Comparison of ENCODE assay signal across 8 cellular contexts in genomic region chr11:14907411-14908213, GRCh38. TPM values are rescaled to one million over a fixed set of nuclear protein-coding genes. Genes with fewer than 3 reads are reported as not detected.
A peak's percentile ranks its signal among the peaks of the same experiment; 100 is the strongest.
DNase-seq lines count a peak whose midpoint lies in the region; ATAC-seq, FAIRE-seq and TF ChIP-seq lines count a peak whose summit lies in the region.

No MANE protein-coding gene starts in this region.

- peak overlapping the region; percentile 90 for H3K4me2 ChIP-seq in HepG2 (ENCODE audit: low read depth, low read length)

- no peak for TF ChIP-seq POLR2A in HepG2 (IDR thresholded peaks at IDR 0.05; ENCODE audit: insufficient read depth in 1 of 2, low read depth in 2 of 2, low read length in 2 of 2)

- TF ChIP-seq EP300 in HepG2 (IDR thresholded peaks at IDR 0.05; ENCODE audit: low read depth in 2 of 2, low read length in 2 of 2) (no peak), HepG2 (CRISPR knock-in tag; IDR thresholded peaks at IDR 0.05; ENCODE audit: borderline replicate concordance) (no peak)

- in situ Hi-C loops in T47D (cut with HindIII; ENCODE audit: low pct_unique_long_range_greater_than_20kb, low sequenced_read_pairs), result no loop called here
- in situ Hi-C loops in HepG2 (cut with HindIII; ENCODE audit: extremely low pct_ligation_motif_present, low pct_unique_long_range_greater_than_20kb), result loop anchor here (5.0 kb wide), 2 partner anchors 120 to 370 kb away; no protein-coding TSS in a partner anchor

- no peak for FAIRE-seq in HepG2 (lab: Jason Lieb, UNC)

- BruUV-seq in HepG2 (replicated peaks; lab: Mats Ljungman, UMichigan), result no TSS peak

- DNase-seq in NCI-H82 (lab: John Stamatoyannopoulos, UW) (peak; percentile 75), NCI-H82 treated with DMSO at 0.1 percent for 48 hours (lab: John Stamatoyannopoulos, UW; ENCODE audit: unreplicated experiment) (no peak), NCI-H2029 treated with DMSO at 0.1 percent for 48 hours (lab: John Stamatoyannopoulos, UW) (peak; percentile 50), T47D (ENCODE audit: low read depth in 1 of 2, low spot score in 1 of 2) (peak; percentile 30 to 71), HepG2 (ENCODE audit: low spot score) (peak; percentile 71)
- peak; percentile 70 to 86 (median 82) for DNase-seq in stimulated activated CD4-positive, alpha-beta T cell treated with anti-CD3 and anti-CD28 coated beads, TNF-alpha, amount 100 ng/mL, for 48 hours (ENCODE audit: low read depth in 3 of 3)

- WGBS in HepG2 (ENCODE audit: low lambda C conversion rate), result 0% methylated on average over 5 of the region's 13 CpGs

- no peaks in the 10 kb centered on the region for H3K9me3 ChIP-seq in HepG2 (ENCODE audit: low read length)

- no peaks in the 10 kb centered on the region for H4K20me1 ChIP-seq in HepG2 (ENCODE audit: insufficient read depth, low read length)

- CTCF ChIA-PET in HepG2 (lab: Yijun Ruan, JAX; ENCODE audit: low intra/inter-chr PET ratio, low total read pairs), result interaction anchor here (1.2 to 2.9 kb wide), 4 partner anchors 98 to 371 kb away, joined by 3 to 22 read pairs (median 8); no protein-coding TSS in a partner anchor

- peaks cover 23% of the 10 kb centered on the region for H3K4me1 ChIP-seq in HepG2 (ENCODE audit: insufficient read depth, low read length)

- peak overlapping the region; percentile 11; the same call in 1 of the 2 replicates for H3K9ac ChIP-seq in HepG2 (ENCODE audit: insufficient read depth, low read depth, low read length)

- no peaks in the 10 kb centered on the region for H3K27me3 ChIP-seq in HepG2 (ENCODE audit: control insufficient read depth in 1 of 2, insufficient read depth in 2 of 2, low read length in 2 of 2)

- POLR2A ChIA-PET in HepG2 (lab: Yijun Ruan, JAX), result interaction anchor here (0.9 to 2.7 kb wide), 5 partner anchors 13 to 407 kb away, joined by 3 to 9 read pairs (median 5); partner anchors contain the start of genes CYP2R1 and PDE3B

- H2AFZ ChIP-seq in HepG2 (ENCODE audit: low read length), result peak overlapping the region; percentile 60

- ATAC-seq in HG02884 (IDR thresholded peaks at IDR 0.05; ENCODE audit: unreplicated experiment) (peak; percentile 42), HepG2 (peak; percentile 96)

- H3K36me3 ChIP-seq in HepG2 (replicated peaks in 1 of 2; ENCODE audit: control insufficient read depth in 1 of 2, insufficient read depth in 2 of 2, low read length in 2 of 2), result no peaks in the 10 kb centered on the region

- intact Hi-C loops in HepG2 (cut with micrococcal nuclease; ENCODE audit: unreplicated experiment), result loop anchor here (1.0 to 2.0 kb wide), 7 partner anchors 99 to 370 kb away; no protein-coding TSS in a partner anchor

- peak; percentile 55; the same call in 1 of the 2 replicates for TF ChIP-seq RAD21 in HepG2 (CRISPR knock-in tag; IDR thresholded peaks at IDR 0.05)

- no peaks in the 10 kb centered on the region for H3K79me2 ChIP-seq in HepG2 (ENCODE audit: insufficient read depth, low read length)

- peak; percentile 40 for TF ChIP-seq CTCF in WI38 (IDR thresholded peaks at IDR 0.05; ENCODE audit: low read depth, low read length)
- TF ChIP-seq CTCF in HepG2 (CRISPR knock-in tag; IDR thresholded peaks at IDR 0.05), result peak; percentile 94

- H3K27ac ChIP-seq in HepG2 (ENCODE audit: extremely low read length, insufficient read depth, low read length), result no peak overlapping the region

- H3K4me3 ChIP-seq in WI38 (ENCODE audit: low read depth, low read length) (no peak overlapping the region), HepG2 (replicated peaks in 1 of 3; ENCODE audit: insufficient read depth in 1 of 3, low read depth in 2 of 3, low read length in 3 of 3) (peak overlapping the region; percentile 39 to 71 (median 54))

TF ChIP-seq in HepG2, 621 proteins besides CTCF, POLR2A, EP300 and RAD21 (continues in another document):
- peak; percentile 74 for TF ChIP-seq STAG1 (CRISPR knock-in tag; IDR thresholded peaks at IDR 0.05)
- no peak for TF ChIP-seq ELF1 (CRISPR knock-in tag; IDR thresholded peaks at IDR 0.05)
- TF ChIP-seq MXD4 (CRISPR knock-in tag; IDR thresholded peaks at IDR 0.05), result peak; percentile 33; the same call in 1 of the 2 replicates
- peak; percentile 38 for TF ChIP-seq ARID4A (CRISPR knock-in tag; IDR thresholded peaks at IDR 0.05; ENCODE audit: borderline replicate concordance)
- TF ChIP-seq NRL (CRISPR knock-in tag; IDR thresholded peaks at IDR 0.05; ENCODE audit: borderline replicate concordance), result peak; percentile 44; the same call in 1 of the 2 replicates
- peak; percentile 39; the same call in 1 of the 2 replicates for TF ChIP-seq HNF4A (CRISPR knock-in tag; IDR thresholded peaks at IDR 0.05)
- TF ChIP-seq KDM2A (CRISPR knock-in tag; IDR thresholded peaks at IDR 0.05; ENCODE audit: borderline replicate concordance, low read depth), result peak; percentile 50; the same call in 1 of the 2 replicates
- peak; percentile 90 for TF ChIP-seq ZNF501 (CRISPR knock-in tag; IDR thresholded peaks at IDR 0.05)
- TF ChIP-seq ZNF770 (CRISPR knock-in tag; IDR thresholded peaks at IDR 0.05), result no peak
- 0 out of 2 replicates have a peak, but pooled peaks have one; percentile 58 for TF ChIP-seq ATF7-NPFF (CRISPR knock-in tag; IDR thresholded peaks at IDR 0.05; ENCODE audit: low read depth)
- TF ChIP-seq MEIS2 (CRISPR knock-in tag; IDR thresholded peaks at IDR 0.05), result no peak
- TF ChIP-seq HDAC2 (CRISPR knock-in tag; IDR thresholded peaks at IDR 0.05), result no peak
- TF ChIP-seq SALL1 (CRISPR knock-in tag; IDR thresholded peaks at IDR 0.05), result no peak; the same call in 1 of the 2 replicates

RNA-seq across cellular contexts. Expression of gene CYP2R1, which starts 15.6 kb away (rescaled TPM):
- total RNA-seq in HepG2 (2016; rRNA removed; fragmentation: Illumina TruSeq; extraction: Trizol), result 0.60 TPM in 1 of 2 replicates, not detected in the other
- total RNA-seq in HepG2 (2016; cell fraction: cytosol; rRNA removed; fragmentation: Illumina TruSeq; extraction: Trizol; ENCODE audit: low read depth), result 0.20 and 0.62 TPM in 2 replicates
- 0.39 TPM in 1 of 2 replicates, not detected in the other for total RNA-seq in HepG2 (2016; cell fraction: insoluble cytoplasmic fraction; rRNA removed; fragmentation: Illumina TruSeq; extraction: Trizol)
- 0.21 and 0.31 TPM in 2 replicates for total RNA-seq in HepG2 (2016; cell fraction: membrane; rRNA removed; fragmentation: Illumina TruSeq; extraction: Trizol)
- 0.78 and 0.94 TPM in 2 replicates for total RNA-seq in HepG2 (2016; cell fraction: nucleus; rRNA removed; fragmentation: Illumina TruSeq; extraction: Trizol)
- polyA plus RNA-seq in HepG2 (2011; rRNA removed), result 0.59 and 0.69 TPM in 2 replicates
- 0.08 and 0.21 TPM in 2 replicates for polyA plus RNA-seq in HepG2 (2011; cell fraction: cytosol; rRNA removed)
- polyA plus RNA-seq in HepG2 (2011; cell fraction: nucleus; rRNA removed), result 1.3 and 2.3 TPM in 2 replicates
- polyA plus RNA-seq in HepG2 (2012), result 1.3 and 2.2 TPM in 2 replicates
- 0.05 TPM in 1 of 2 replicates, not detected in the other for polyA plus RNA-seq in HepG2 (2016; cell fraction: cytosol; fragmentation: Illumina TruSeq; extraction: Trizol; ENCODE audit: low read depth)
- polyA plus RNA-seq in HepG2 (2016; cell fraction: insoluble cytoplasmic fraction; fragmentation: Illumina TruSeq; extraction: Trizol; ENCODE audit: low read depth), result 0.20 and 0.29 TPM in 2 replicates
- polyA plus RNA-seq in HepG2 (2016; cell fraction: membrane; fragmentation: Illumina TruSeq; extraction: Trizol; ENCODE audit: low read depth), result not detected in 2 replicates
- 1.2 and 1.4 TPM in 2 replicates for polyA plus RNA-seq in HepG2 (2016; cell fraction: nucleus; fragmentation: Illumina TruSeq; extraction: Trizol; ENCODE audit: insufficient read depth, low read depth)
- polyA minus RNA-seq in HepG2 (2011; rRNA and poly(A)+ RNA removed; ENCODE audit: low replicate concordance), result 0.32 and 2.0 TPM in 2 replicates
- not detected in 2 replicates for polyA minus RNA-seq in HepG2 (2011; cell fraction: cytosol; rRNA and poly(A)+ RNA removed)
- 2.1 and 3.0 TPM in 2 replicates for polyA minus RNA-seq in HepG2 (2011; cell fraction: nucleus; rRNA and poly(A)+ RNA removed)
